27 cellular contexts compared by ENCODE assay signal in genomic region chr10:103919648-103920025, GRCh38.
"Had no signal": no experiment of that assay in that cellular context is flagged by ENCODE, and none has a peak within 500 bp of the region (broad histone marks: within the 10 kb centered on the region; RNA-seq: fewer than 3 reads in every experiment).

No MANE protein-coding gene starts in this region.

- H3K4me3 Mint-ChIP-seq: activated naive CD8-positive, alpha-beta T cell treated with anti-CD3 and anti-CD28 coated beads for 36 hours; activated T-cell treated with anti-CD3 and anti-CD28 coated beads, Interleukin-2, amount 50 U/mL, for 24 hours; natural killer cell had no signal

- H3K4me1 ChIP-seq: uterus had no signal

- H3K4me3 ChIP-seq: coronary artery, gastrocnemius medialis, left ventricle myocardium inferior, ovary, psoas muscle, right atrium auricular region, tibial artery, uterus had no signal

- H3K36me3 ChIP-seq: gastrocnemius medialis, left ventricle myocardium inferior, ovary, right atrium auricular region, tibial artery, uterus had no signal

- H3K27me3 Mint-ChIP-seq: activated naive CD8-positive, alpha-beta T cell treated with anti-CD3 and anti-CD28 coated beads for 36 hours; activated T-cell treated with anti-CD3 and anti-CD28 coated beads, Interleukin-2, amount 50 U/mL, for 24 hours; activated T-helper 17 cell treated with anti-CD3 and anti-CD28 coated beads, Interleukin-2, amount 50 U/mL, for 72 hours had no signal

- H3K9me3 Mint-ChIP-seq: activated T-helper 17 cell treated with anti-CD3 and anti-CD28 coated beads, Interleukin-2, amount 50 U/mL, for 72 hours; natural killer cell had no signal

- H3K9me3 ChIP-seq: gastrocnemius medialis, ovary, psoas muscle, right atrium auricular region, tibial artery, uterus had no signal

- DNase-seq: activated CD4-positive, alpha-beta T cell treated with anti-CD3 and anti-CD28 coated beads for 1 hour; activated CD4-positive, alpha-beta T cell treated with anti-CD3 and anti-CD28 coated beads, Interleukin-2, amount 50 U/mL, for 1 hour; activated CD8-positive, alpha-beta memory T cell treated with anti-CD3 and anti-CD28 coated beads for 24 hours; activated CD8-positive, alpha-beta memory T cell treated with anti-CD3 and anti-CD28 coated beads, Interleukin-2, amount 50 U/mL, for 4 hours; activated naive CD4-positive, alpha-beta T cell; activated naive CD8-positive, alpha-beta T cell treated with anti-CD3 and anti-CD28 coated beads for 36 hours; activated T-cell treated with anti-CD3 and anti-CD28 coated beads, Interleukin-2, amount 50 U/mL, for 24 hours; erythroblast; gastrocnemius medialis; head of caudate nucleus; hypothalamus; left ventricle myocardium inferior; midbrain; natural killer cell; psoas muscle; stimulated activated CD4-positive, alpha-beta T cell treated with anti-CD3 and anti-CD28 coated beads, Interleukin-4, amount 100 ng/mL, for 4 hours; stimulated activated naive CD8-positive, alpha-beta T cell treated with anti-CD3 and anti-CD28 coated beads, Interleukin-15, Interleukin-2, amounts not matched to agents 100 U/mL and 50 U/mL, for 24 hours; T-helper 1 cell; T-helper 9 cell; tibial artery had no signal

- H3K27me3 ChIP-seq: gastrocnemius medialis, ovary, right atrium auricular region, tibial artery, uterus had no signal

- H3K36me3 Mint-ChIP-seq: natural killer cell had no signal

- FAIRE-seq: astrocyte, bronchial epithelial cell had no signal
